21 cellular contexts compared by ENCODE assay signal in the genomic region with DNA sequence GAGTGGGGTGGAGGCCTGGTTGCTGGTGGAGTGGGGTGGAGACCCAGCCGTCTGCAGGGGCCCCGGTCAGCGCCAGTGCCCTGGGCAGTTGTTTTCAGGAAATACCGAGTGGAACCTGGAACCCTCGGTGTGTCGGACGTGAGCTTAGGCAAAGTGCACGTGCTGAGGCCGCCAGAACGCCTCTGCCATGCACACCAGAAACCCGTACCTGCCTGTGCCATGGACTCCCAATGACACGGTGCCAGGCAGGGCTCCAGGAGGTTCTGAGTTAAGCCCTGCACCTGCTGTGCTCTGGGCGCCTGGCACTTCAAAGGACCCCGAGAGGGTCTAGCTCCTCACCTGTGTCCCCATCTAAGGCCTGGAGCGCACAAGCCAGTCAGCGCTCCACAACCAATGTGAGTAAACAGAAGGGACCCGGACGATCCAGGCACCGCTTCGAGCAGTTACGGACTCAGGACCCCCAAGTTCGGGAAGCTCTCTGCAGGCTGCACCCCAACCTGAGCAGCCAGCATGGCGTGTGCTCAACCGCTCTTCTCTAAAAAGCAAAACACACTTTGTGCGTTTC. TPM values are rescaled to one million over a fixed set of nuclear protein-coding genes. Genes with fewer than 3 reads are reported as not detected.
A peak's percentile ranks its signal among the peaks of the same experiment; 100 is the strongest.
DNase-seq lines count a peak whose midpoint lies in the region; ATAC-seq and TF ChIP-seq lines count a peak whose summit lies in the region.
"Had no signal": no experiment of that assay in that cellular context is flagged by ENCODE, and none has a peak within 500 bp of the region (broad histone marks: within the 10 kb centered on the region; RNA-seq: fewer than 3 reads in every experiment).

No MANE protein-coding gene starts in this region.

- H3K36me3 Mint-ChIP-seq in activated CD8-positive, alpha-beta memory T cell treated with anti-CD3 and anti-CD28 coated beads, Interleukin-2, amount 10 ng/mL, durations not matched to agents 7 days and 5 days = no peaks in the 10 kb centered on the region

- TF ChIP-seq POLR2A in body of pancreas (IDR thresholded peaks at IDR 0.05) (no peak), stomach (IDR thresholded peaks at IDR 0.05) (no peak)

- H3K27ac ChIP-seq in body of pancreas = peak overlapping the region; percentile 76 to 95 (median 92)
- H3K27ac ChIP-seq in lower lobe of right lung = peak overlapping the region; percentile 24
- H3K27ac ChIP-seq in stomach = peak overlapping the region; percentile 10 to 96 (median 51)
- H3K27ac ChIP-seq: brain microvascular endothelial cell, GM23248 had no signal

- CTCF ChIA-PET in activated CD8-positive, alpha-beta memory T cell treated with anti-CD3 and anti-CD28 coated beads, Interleukin-2, amount 10 ng/mL, durations not matched to agents 7 days and 5 days (lab: Charles Lee) = no interaction called here

- intact Hi-C loops in body of pancreas (cut with DNase I) (no loop called here), lower lobe of right lung (cut with DNase I) (no loop called here), stomach (cut with DNase I; ENCODE audit: low total_unique reads) (loop anchor here (10.0 kb wide), 1 partner anchor 218 kb away; no protein-coding TSS in a partner anchor)

- peaks cover 0 to 8% of the 10 kb centered on the region in 2 donors for H3K36me3 ChIP-seq in body of pancreas (replicated peaks in 1 of 2; ENCODE audit: insufficient read depth in 1 of 2, low read depth in 2 of 2)
- peaks cover 40% of the 10 kb centered on the region for H3K36me3 ChIP-seq in lower lobe of right lung
- peaks cover 26 to 48% (median 44%) of the 10 kb centered on the region in 4 donors for H3K36me3 ChIP-seq in stomach

- WGBS in body of pancreas, 2 donors = 75 to 85% methylated on average over 14 to 25 of the region's 25 CpGs
- 63 to 84% (median 76%) methylated on average over 10 to 25 of the region's 25 CpGs for WGBS in stomach, 5 donors

- no peaks in the 10 kb centered on the region for H3K4me1 Mint-ChIP-seq in activated CD8-positive, alpha-beta memory T cell treated with anti-CD3 and anti-CD28 coated beads, Interleukin-2, amount 10 ng/mL, durations not matched to agents 7 days and 5 days
- H3K4me1 Mint-ChIP-seq: activated CD4-positive, alpha-beta T cell treated with anti-CD3 and anti-CD28 coated beads for 36 hours had no signal

- H3K27me3 ChIP-seq in body of pancreas = no peaks in the 10 kb centered on the region
- H3K27me3 ChIP-seq in lower lobe of right lung (ENCODE audit: low read depth) = no peaks in the 10 kb centered on the region
- no peaks in the 10 kb centered on the region for H3K27me3 ChIP-seq in stomach
- H3K27me3 ChIP-seq: brain microvascular endothelial cell, heart left ventricle, transverse colon had no signal

- H3K27me3 Mint-ChIP-seq in activated CD8-positive, alpha-beta memory T cell treated with anti-CD3 and anti-CD28 coated beads, Interleukin-2, amount 10 ng/mL, durations not matched to agents 7 days and 5 days = no peaks in the 10 kb centered on the region
- H3K27me3 Mint-ChIP-seq: activated CD4-positive, alpha-beta T cell treated with anti-CD3 and anti-CD28 coated beads for 36 hours; dendritic cell treated with granulocyte-macrophage colony-stimulating factor and Interleukin-4, amounts not matched to agents 40 ng/mL and 50 ng/mL, for 4 days had no signal

- H3K9me3 ChIP-seq in body of pancreas (no peaks in the 10 kb centered on the region), lower lobe of right lung (no peaks in the 10 kb centered on the region), stomach (no peaks in the 10 kb centered on the region)
- H3K9me3 ChIP-seq: heart left ventricle, transverse colon had no signal

- DNase-seq in activated CD8-positive, alpha-beta memory T cell treated with anti-CD3 and anti-CD28 coated beads, Interleukin-2, amount 50 U/mL, for 4 hours = peak; percentile 3
- no peak for DNase-seq in activated CD8-positive, alpha-beta memory T cell treated with anti-CD3 and anti-CD28 coated beads, Interleukin-2, amount 10 ng/mL, durations not matched to agents 7 days and 5 days
- DNase-seq in body of pancreas = peak; percentile 15 to 48 (median 28)
- DNase-seq in lower lobe of right lung = peak; percentile 39
- DNase-seq in stomach = peak; percentile 69
- no peak for DNase-seq in activated naive CD4-positive, alpha-beta T cell treated with Interleukin-2 at 50 U/mL for 16 hours
- DNase-seq in activated CD4-positive, alpha-beta T cell treated with anti-CD3 and anti-CD28 coated beads, Interleukin-2, amount 50 U/mL, for 4 hours = no peak
- DNase-seq: activated CD4-positive, alpha-beta T cell treated with anti-CD3 and anti-CD28 coated beads for 36 hours; activated gamma-delta T cell; brain microvascular endothelial cell; DMS79; GM23248; NCI-H1694 treated with DMSO at 0.1 percent for 48 hours; NCI-H748 treated with DMSO at 0.1 percent for 48 hours; stimulated activated CD4-positive, alpha-beta T cell treated with anti-CD3 and anti-CD28 coated beads, Interleukin-4, amount 100 ng/mL, for 1 hour; stimulated activated naive CD8-positive, alpha-beta T cell treated with anti-CD3 and anti-CD28 coated beads, Interleukin-15, Interleukin-2, amounts not matched to agents 100 U/mL and 50 U/mL, for 24 hours had no signal

- TF ChIP-seq EP300 in stomach (IDR thresholded peaks at IDR 0.05) = no peak

- peaks cover 53% of the 10 kb centered on the region for H3K4me1 ChIP-seq in body of pancreas
- peaks cover 33% of the 10 kb centered on the region for H3K4me1 ChIP-seq in lower lobe of right lung
- peaks cover 38 to 57% (median 51%) of the 10 kb centered on the region in 4 donors for H3K4me1 ChIP-seq in stomach

- H3K4me3 ChIP-seq in body of pancreas = no peak overlapping the region
- H3K4me3 ChIP-seq in lower lobe of right lung = no peak overlapping the region
- no peak overlapping the region for H3K4me3 ChIP-seq in stomach
- H3K4me3 ChIP-seq: GM23248, heart left ventricle, smooth muscle cell, transverse colon had no signal

- TF ChIP-seq CTCF in body of pancreas (IDR thresholded peaks at IDR 0.05) (no peak), lower lobe of right lung (IDR thresholded peaks at IDR 0.05) (no peak), stomach (IDR thresholded peaks at IDR 0.05) (no peak)

- H3K9me3 Mint-ChIP-seq in activated CD8-positive, alpha-beta memory T cell treated with anti-CD3 and anti-CD28 coated beads, Interleukin-2, amount 10 ng/mL, durations not matched to agents 7 days and 5 days (ENCODE audit: low read depth) = no peaks in the 10 kb centered on the region
- H3K9me3 Mint-ChIP-seq: dendritic cell treated with granulocyte-macrophage colony-stimulating factor and Interleukin-4, amounts not matched to agents 40 ng/mL and 50 ng/mL, for 4 days had no signal

- H3K27ac Mint-ChIP-seq in activated CD8-positive, alpha-beta memory T cell treated with anti-CD3 and anti-CD28 coated beads, Interleukin-2, amount 10 ng/mL, durations not matched to agents 7 days and 5 days = no peak overlapping the region
- H3K27ac Mint-ChIP-seq: activated CD4-positive, alpha-beta T cell treated with anti-CD3 and anti-CD28 coated beads for 36 hours; dendritic cell treated with granulocyte-macrophage colony-stimulating factor and Interleukin-4, amounts not matched to agents 40 ng/mL and 50 ng/mL, for 4 days had no signal

- no peak for ATAC-seq in activated CD8-positive, alpha-beta memory T cell treated with anti-CD3 and anti-CD28 coated beads, Interleukin-2, amount 10 ng/mL, durations not matched to agents 7 days and 5 days
- ATAC-seq in body of pancreas (no peak), lower lobe of right lung (no peak), GM21515 (IDR thresholded peaks at IDR 0.05; ENCODE audit: unreplicated experiment) (no peak)
- ATAC-seq: activated CD4-positive, alpha-beta T cell treated with anti-CD3 and anti-CD28 coated beads for 36 hours had no signal

- H3K4me3 Mint-ChIP-seq in activated CD8-positive, alpha-beta memory T cell treated with anti-CD3 and anti-CD28 coated beads, Interleukin-2, amount 10 ng/mL, durations not matched to agents 7 days and 5 days = no peak overlapping the region
- H3K4me3 Mint-ChIP-seq: activated CD4-positive, alpha-beta T cell treated with anti-CD3 and anti-CD28 coated beads for 36 hours; dendritic cell treated with granulocyte-macrophage colony-stimulating factor and Interleukin-4, amounts not matched to agents 40 ng/mL and 50 ng/mL, for 4 days had no signal

RNA-seq across cellular contexts. Expression of gene TOLLIP, which starts 12.3 kb away (rescaled TPM):
- total RNA-seq in activated CD8-positive, alpha-beta memory T cell treated with anti-CD3 and anti-CD28 coated beads, Interleukin-2, amount 10 ng/mL, durations not matched to agents 7 days and 5 days = 10 to 100 TPM; 33.3 to 35.8 TPM
- total RNA-seq in body of pancreas (10 to 100 TPM; 51.1 to 63.9 TPM), lower lobe of right lung (68.4 TPM), stomach (100 to 1,000 TPM in 1 of 5 donors, 10 to 100 TPM in 4; 14.9 to 119 (median 55.4) TPM)
- polyA plus RNA-seq in stomach = 10 to 100 TPM; 23.9 to 29.3 (median 26.9) TPM

Comparison
In these comparisons a context has a peak if more than half of its experiments do, and no peak if none do; other contexts are left out.
1. DNase-seq: peak in activated CD8-positive, alpha-beta memory T cell treated with anti-CD3 and anti-CD28 coated beads, Interleukin-2, amount 50 U/mL, for 4 hours (single experiment), body of pancreas (4 of 4), lower lobe of right lung (single experiment) and stomach (single experiment); none in activated CD8-positive, alpha-beta memory T cell treated with anti-CD3 and anti-CD28 coated beads, Interleukin-2, amount 10 ng/mL, durations not matched to agents 7 days and 5 days (single experiment), activated naive CD4-positive, alpha-beta T cell treated with Interleukin-2 at 50 U/mL for 16 hours (single experiment) and activated CD4-positive, alpha-beta T cell treated with anti-CD3 and anti-CD28 coated beads, Interleukin-2, amount 50 U/mL, for 4 hours (0 of 2).
2. H3K27ac ChIP-seq: peak in every context shown above with its lines; median percentile 92 in body of pancreas; 51 in stomach; 24 in lower lobe of right lung.